1 cellular context compared by ENCODE assay signal in the genomic region with DNA sequence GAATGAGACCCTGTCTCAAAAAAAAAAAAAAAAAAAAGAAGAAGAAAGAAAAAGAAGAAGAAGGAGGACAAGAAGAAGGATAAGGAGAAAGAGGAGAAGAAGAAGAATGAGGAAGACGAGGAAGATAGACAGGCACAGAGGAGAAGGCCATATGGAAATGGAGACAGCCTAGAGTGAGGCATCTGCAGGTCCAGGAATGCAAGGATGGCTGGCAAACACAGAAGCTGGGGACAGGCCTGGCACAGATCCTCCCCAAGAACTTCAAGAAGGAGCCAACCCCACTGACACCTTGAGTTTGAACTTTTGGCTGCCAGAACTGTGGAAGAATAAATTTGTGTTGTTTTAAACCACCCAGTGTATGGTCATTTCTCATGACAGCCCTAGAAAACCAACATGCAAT.
TF ChIP-seq lines count a peak whose summit lies in the region.

No MANE protein-coding gene starts in this region.

TF ChIP-seq in H1, 55 proteins besides CTCF, POLR2A, EP300 and RAD21 (continued from another document):
- TF ChIP-seq CHD7 (IDR thresholded peaks at IDR 0.05; ENCODE audit: insufficient replicate concordance, low read length) (no peak), RFX5 (IDR thresholded peaks at IDR 0.05; ENCODE audit: borderline replicate concordance, low read depth, low read length) (no peak), GTF2F1 (IDR thresholded peaks at IDR 0.05; ENCODE audit: borderline replicate concordance, low read depth, low read length) (no peak), TAF7 (optimal IDR thresholded peaks at IDR 0.05; ENCODE audit: borderline replicate concordance, low read depth, low read length) (no peak), ASH2L (IDR thresholded peaks at IDR 0.05; ENCODE audit: low read length) (no peak), HDAC6 (IDR thresholded peaks at IDR 0.05; ENCODE audit: low read depth, low read length) (no peak), CTBP2 (IDR thresholded peaks at IDR 0.05; ENCODE audit: borderline replicate concordance, insufficient read depth, insufficient read length, low read length) (no peak), POLR2AphosphoS5 (IDR thresholded peaks at IDR 0.05; ENCODE audit: low read depth, low read length) (no peak), NRF1 (IDR thresholded peaks at IDR 0.05; ENCODE audit: low read depth, low read length) (no peak), CREB1 (IDR thresholded peaks at IDR 0.05) (no peak)
TF ChIP-seq in H1: peak in this region for 0.
